In the genomic region with DNA sequence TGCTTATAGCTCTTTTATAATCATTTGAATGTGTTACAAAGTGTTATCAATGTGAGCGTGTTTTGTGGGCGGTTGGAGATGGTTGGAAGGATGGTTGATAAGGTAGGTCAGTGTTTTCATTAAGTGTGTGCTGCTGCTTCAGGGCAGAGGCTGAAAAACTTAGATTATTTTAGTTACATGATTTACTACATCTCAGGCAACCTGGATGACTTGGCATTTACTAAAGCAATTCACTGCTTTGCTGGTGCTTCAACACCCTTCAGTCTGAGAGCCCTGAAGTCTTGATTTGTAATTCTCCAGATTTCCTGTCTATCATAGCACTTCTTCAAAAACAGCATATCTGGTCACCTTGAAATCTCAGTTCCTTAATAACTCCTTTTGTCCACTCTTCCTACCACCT, we compare ENCODE assay signal across 2 cellular contexts.
TF ChIP-seq lines count a peak whose summit lies in the region.
"Not testable (repeated sequence)": the region's sequence is repeated elsewhere in the genome, so short reads cannot be mapped to it uniquely, and the experiment has no call there.

No MANE protein-coding gene starts in this region.

TF ChIP-seq in K562, 482 proteins besides CTCF, POLR2A, EP300 and RAD21 (continues in another document):
- TF ChIP-seq SMAD4 (CRISPR knock-in tag; conservative IDR thresholded peaks at IDR 0.05) (peak; percentile 38), TCF3 (CRISPR knock-in tag; IDR thresholded peaks at IDR 0.05) (peak; percentile 76), EGR1 (conservative IDR thresholded peaks at IDR 0.05) (peak; percentile 60), MAFG (tag; conservative IDR thresholded peaks at IDR 0.05) (peak; percentile 97), MTA2 (IDR thresholded peaks at IDR 0.05; ENCODE audit: low read depth) (peak; percentile 71), CBFA2T2 (conservative IDR thresholded peaks at IDR 0.05) (peak; percentile 89), LEF1 (IDR thresholded peaks at IDR 0.05) (peak; percentile 51; the same call in 1 of the 2 replicates), POLR2AphosphoS5 (IDR thresholded peaks at IDR 0.05; ENCODE audit: control insufficient read depth, insufficient read depth, low read depth, low read length) (peak; percentile 51; the same call in 1 of the 2 replicates), SOX6 (IDR thresholded peaks at IDR 0.05) (peak; percentile 75), SMARCC2 (IDR thresholded peaks at IDR 0.05; ENCODE audit: low read depth) (peak; percentile 67), HDAC2 (IDR thresholded peaks at IDR 0.05) (peak; percentile 96), CTBP1 (IDR thresholded peaks at IDR 0.05; ENCODE audit: borderline replicate concordance) (peak; percentile 60; the same call in 1 of the 2 replicates), KDM1A (IDR thresholded peaks at IDR 0.05) (peak; percentile 99), NFE2 (IDR thresholded peaks at IDR 0.05; ENCODE audit: low read depth) (peak; percentile 93), TBL1XR1 (IDR thresholded peaks at IDR 0.05; ENCODE audit: low read length in 2 of 2) (0 out of 4 replicates have a peak, but pooled peaks of 1 of the 2 experiments have one; percentile 23), KLF16 (IDR thresholded peaks at IDR 0.05) (peak; percentile 64), TAL1 (IDR thresholded peaks at IDR 0.05) (peak; percentile 88), MEIS2 (IDR thresholded peaks at IDR 0.05; ENCODE audit: partially characterized antibody) (peak; percentile 97), SMARCE1 (IDR thresholded peaks at IDR 0.05) (peak; percentile 79; the same call in 1 of the 2 replicates), FOXM1 (IDR thresholded peaks at IDR 0.05; ENCODE audit: low read depth) (peak; percentile 74), MAFK (IDR thresholded peaks at IDR 0.05; ENCODE audit: low read length) (peak; percentile 55; the same call in 1 of the 2 replicates), C11orf30 (IDR thresholded peaks at IDR 0.05; ENCODE audit: low read depth) (peak; percentile 85), DACH1 (IDR thresholded peaks at IDR 0.05; ENCODE audit: partially characterized antibody) (peak; percentile 71), ARNT (IDR thresholded peaks at IDR 0.05) (peak in 1 of 2 experiments; percentile 45; a peak in 2 of 4 replicates), ZEB2 (IDR thresholded peaks at IDR 0.05) (peak; percentile 66), NFE2L1 (tag; IDR thresholded peaks at IDR 0.05; ENCODE audit: borderline replicate concordance, low read depth) (peak; percentile 78), HDAC1 (IDR thresholded peaks at IDR 0.05) (peak in 1 of 2 experiments; percentile 91; a peak in 2 of 4 replicates), PBX2 (tag; conservative IDR thresholded peaks at IDR 0.05; ENCODE audit: low read depth) (peak; percentile 92), DPF2 (IDR thresholded peaks at IDR 0.05) (peak; percentile 90), STAT5A (IDR thresholded peaks at IDR 0.05; ENCODE audit: borderline replicate concordance, low read length) (peak; percentile 44; the same call in 1 of the 2 replicates), NBN (IDR thresholded peaks at IDR 0.05; ENCODE audit: low read depth) (peak; percentile 28; the same call in 1 of the 2 replicates), MAFF (IDR thresholded peaks at IDR 0.05; ENCODE audit: low read length) (peak; percentile 72), SMARCA4 (IDR thresholded peaks at IDR 0.05) (peak; percentile 87), PML (IDR thresholded peaks at IDR 0.05; ENCODE audit: low read length) (peak; percentile 72), CC2D1A (IDR thresholded peaks at IDR 0.05) (peak; percentile 21; the same call in 1 of the 2 replicates)
- not testable (repeated sequence) for TF ChIP-seq FOXM1, PBX2 (CRISPR knock-in tag; IDR thresholded peaks at IDR 0.05; ENCODE audit: low read depth)
- TF ChIP-seq, protein P1, sequence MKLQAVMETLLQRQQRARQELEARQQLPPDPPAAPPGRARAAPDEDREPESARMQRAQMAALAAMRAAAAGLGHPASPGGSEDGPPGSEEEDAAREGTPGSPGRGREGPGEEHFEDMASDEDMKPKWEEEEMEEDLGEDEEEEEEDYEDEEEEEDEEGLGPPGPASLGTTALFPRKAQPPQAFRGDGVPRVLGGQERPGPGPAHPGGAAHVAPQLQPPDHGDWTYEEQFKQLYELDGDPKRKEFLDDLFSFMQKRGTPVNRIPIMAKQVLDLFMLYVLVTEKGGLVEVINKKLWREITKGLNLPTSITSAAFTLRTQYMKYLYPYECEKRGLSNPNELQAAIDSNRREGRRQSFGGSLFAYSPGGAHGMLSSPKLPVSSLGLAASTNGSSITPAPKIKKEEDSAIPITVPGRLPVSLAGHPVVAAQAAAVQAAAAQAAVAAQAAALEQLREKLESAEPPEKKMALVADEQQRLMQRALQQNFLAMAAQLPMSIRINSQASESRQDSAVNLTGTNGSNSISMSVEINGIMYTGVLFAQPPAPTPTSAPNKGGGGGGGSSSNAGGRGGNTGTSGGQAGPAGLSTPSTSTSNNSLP (IDR thresholded peaks at IDR 0.05; ENCODE audit: borderline replicate concordance, low read depth, low read length) = 0 out of 2 replicates have a peak, but pooled peaks have one; percentile 31

TF ChIP-seq in HepG2, 621 proteins besides CTCF, POLR2A, EP300 and RAD21:
- peak; percentile 11; the same call in 1 of the 2 replicates for TF ChIP-seq NFE2L2 (IDR thresholded peaks at IDR 0.05; ENCODE audit: low read length)
